Comparison of ENCODE assay signal across 25 cellular contexts in genomic region chr1:201742955-201743805, GRCh38.
DNase-seq lines count a peak whose midpoint lies in the region; ATAC-seq, FAIRE-seq and TF ChIP-seq lines count a peak whose summit lies in the region.
"Had no signal": no experiment of that assay in that cellular context is flagged by ENCODE, and none has a peak within 500 bp of the region (broad histone marks: within the 10 kb centered on the region; RNA-seq: fewer than 3 reads in every experiment).

No MANE protein-coding gene starts in this region.

- H3K4me1 Mint-ChIP-seq in astrocyte (ENCODE audit: low read depth, unreplicated experiment): peaks cover 55% of the 10 kb centered on the region
- H3K4me1 Mint-ChIP-seq in neural crest cell: peaks cover 45% of the 10 kb centered on the region

- H3K36me3 ChIP-seq in BLaER1 (peaks cover 65% of the 10 kb centered on the region), astrocyte (ENCODE audit: insufficient read depth, low read length) (peaks cover 16% of the 10 kb centered on the region), thyroid gland (no peaks in the 10 kb centered on the region)
- H3K36me3 ChIP-seq: upper lobe of left lung had no signal

- DNase-seq in astrocyte (ENCODE audit: low read depth) (peak; percentile 68), neural crest cell (ENCODE audit: low read depth, low spot score) (no peak), SIG-M5 treated with dmso at 0.1 percent for 504 hours (lab: John Stamatoyannopoulos, UW; ENCODE audit: unreplicated experiment) (no peak), thyroid gland (no peak), NCI-H526 treated with DMSO at 0.1 percent for 48 hours (lab: John Stamatoyannopoulos, UW) (no peak)
- DNase-seq: activated CD4-positive, alpha-beta T cell treated with anti-CD3 and anti-CD28 coated beads, Interleukin-2, amount 50 U/mL, for 4 hours; activated naive CD4-positive, alpha-beta T cell treated with anti-CD3 and anti-CD28 coated beads, Interleukin-2, amount 50 U/mL, for 16 hours; amygdala; endodermal cell; foreskin keratinocyte; IMR-90; left colon; NCI-H1092; NCI-H187; NCI-H526; stimulated activated CD4-positive, alpha-beta T cell treated with anti-CD3 and anti-CD28 coated beads, Interleukin-2, amount 100 ng/mL, for 24 hours; stomach; upper lobe of left lung had no signal

- peaks cover 79% of the 10 kb centered on the region for H4K20me1 ChIP-seq in BLaER1
- H4K20me1 ChIP-seq in astrocyte (ENCODE audit: insufficient read depth, low read length): peaks cover 63% of the 10 kb centered on the region

- H3K27me3 Mint-ChIP-seq in astrocyte (ENCODE audit: low read depth, unreplicated experiment) (no peaks in the 10 kb centered on the region), neural crest cell (ENCODE audit: low read depth) (peaks cover 31% of the 10 kb centered on the region)

- H3K9me3 ChIP-seq in BLaER1: no peaks in the 10 kb centered on the region
- H3K9me3 ChIP-seq in astrocyte (ENCODE audit: insufficient read depth, low read depth, low read length): no peaks in the 10 kb centered on the region
- no peaks in the 10 kb centered on the region for H3K9me3 ChIP-seq in thyroid gland
- H3K9me3 ChIP-seq: stomach, upper lobe of left lung had no signal

- H3K27me3 ChIP-seq in BLaER1 (no peaks in the 10 kb centered on the region), astrocyte (ENCODE audit: insufficient read depth, low read length) (no peaks in the 10 kb centered on the region), thyroid gland (no peaks in the 10 kb centered on the region)
- H3K27me3 ChIP-seq: foreskin keratinocyte had no signal

- WGBS in thyroid gland, 2 donors: 94 to 95% methylated on average over 5 of the region's 5 CpGs

- H3K4me2 ChIP-seq in BLaER1 (0 out of 2 replicates have a peak overlapping the region, but pooled peaks have one; percentile 94), astrocyte (ENCODE audit: low read length) (peak overlapping the region; percentile 91)

- ATAC-seq in GM19324 (IDR thresholded peaks at IDR 0.05; ENCODE audit: low FRiP score, unreplicated experiment): no peak
- ATAC-seq: esophagus mucosa, foreskin keratinocyte, left colon had no signal

- intact Hi-C loops in thyroid gland (cut with DNase I): no loop called here

- H3K36me3 Mint-ChIP-seq in astrocyte (ENCODE audit: low read depth, unreplicated experiment) (peaks cover 10% of the 10 kb centered on the region), neural crest cell (ENCODE audit: low read depth) (peaks cover 4% of the 10 kb centered on the region)

- H3K4me3 ChIP-seq in BLaER1 (no peak overlapping the region), astrocyte (ENCODE audit: insufficient read depth, low read depth, low read length) (no peak overlapping the region), thyroid gland (replicated peaks in 1 of 3) (no peak overlapping the region)
- H3K4me3 ChIP-seq: stomach, upper lobe of left lung had no signal

- H2AFZ ChIP-seq in astrocyte (ENCODE audit: low read depth, low read length): no peak overlapping the region

- H3K27ac ChIP-seq in BLaER1: no peak overlapping the region
- H3K27ac ChIP-seq in astrocyte (ENCODE audit: low read depth, low read length): peak overlapping the region; percentile 11
- no peak overlapping the region for H3K27ac ChIP-seq in thyroid gland
- H3K27ac ChIP-seq: foreskin keratinocyte, upper lobe of left lung had no signal

- H3K9ac ChIP-seq in BLaER1: no peak overlapping the region
- H3K9ac ChIP-seq in astrocyte (ENCODE audit: low read length): no peak overlapping the region

- TF ChIP-seq CTCF in astrocyte (IDR thresholded peaks at IDR 0.05; ENCODE audit: insufficient read depth, low read depth, low read length): no peak
- no peak for TF ChIP-seq CTCF in neural crest cell (conservative IDR thresholded peaks at IDR 0.05)
- no peak for TF ChIP-seq CTCF in thyroid gland (IDR thresholded peaks at IDR 0.05)

- H3K27ac Mint-ChIP-seq in astrocyte (ENCODE audit: unreplicated experiment) (no peak overlapping the region), neural crest cell (ENCODE audit: unreplicated experiment) (no peak overlapping the region)
- H3K27ac Mint-ChIP-seq: endodermal cell; memory B cell; T-helper 1 cell treated with Interleukin-12 subunit alpha and Interleukin-12 subunit beta and Interleukin-4 antibody, amounts not matched to agents 30 μg/mL and 1 μg/mL, for 36 hours had no signal

- no peak for TF ChIP-seq POLR2A in thyroid gland (IDR thresholded peaks at IDR 0.05)

- H3K79me2 ChIP-seq in astrocyte (ENCODE audit: insufficient read depth, low read length): peaks cover 98% of the 10 kb centered on the region

- H3K4me1 ChIP-seq in BLaER1 (peaks cover 42% of the 10 kb centered on the region), astrocyte (ENCODE audit: insufficient read depth, low read length) (peaks cover 68% of the 10 kb centered on the region), thyroid gland (peaks cover 9 to 41% of the 10 kb centered on the region in 2 donors)

- H3K4me3 Mint-ChIP-seq in astrocyte (ENCODE audit: unreplicated experiment) (peak overlapping the region; percentile 50), neural crest cell (peak overlapping the region; percentile 47)
- H3K4me3 Mint-ChIP-seq: endodermal cell; memory B cell; T-helper 1 cell treated with Interleukin-12 subunit alpha and Interleukin-12 subunit beta and Interleukin-4 antibody, amounts not matched to agents 30 μg/mL and 1 μg/mL, for 36 hours had no signal

- H3K9me3 Mint-ChIP-seq in astrocyte (ENCODE audit: unreplicated experiment) (no peaks in the 10 kb centered on the region), neural crest cell (no peaks in the 10 kb centered on the region)
- H3K9me3 Mint-ChIP-seq: endodermal cell; memory B cell; T-helper 1 cell treated with Interleukin-12 subunit alpha and Interleukin-12 subunit beta and Interleukin-4 antibody, amounts not matched to agents 30 μg/mL and 1 μg/mL, for 36 hours had no signal

- peak; percentile 63 for FAIRE-seq in A204.1 (lab: Jason Lieb, UNC)
- no peak for FAIRE-seq in astrocyte (lab: Jason Lieb, UNC)
- FAIRE-seq: TTC549 had no signal
